7 cellular contexts compared by ENCODE assay signal in genomic region chr14:105086833-105087307, GRCh38. TPM values are rescaled to one million over a fixed set of nuclear protein-coding genes. Genes with fewer than 3 reads are reported as not detected.
DNase-seq lines count a peak whose midpoint lies in the region; ATAC-seq and TF ChIP-seq lines count a peak whose summit lies in the region.

No MANE protein-coding gene starts in this region.

- H3K36me3 ChIP-seq in WERI-Rb-1 (no peaks in the 10 kb centered on the region), mammary epithelial cell (ENCODE audit: insufficient read depth, low read length) (no peaks in the 10 kb centered on the region), kidney epithelial cell (ENCODE audit: control insufficient read depth, insufficient read depth, low read length) (no peaks in the 10 kb centered on the region)

- no peaks in the 10 kb centered on the region for H3K9me3 ChIP-seq in WERI-Rb-1 (ENCODE audit: severe bottlenecking)
- H3K9me3 ChIP-seq in mammary epithelial cell (replicated peaks; ENCODE audit: insufficient read depth, low read length), result no peaks in the 10 kb centered on the region

- BruUV-seq in mammary epithelial cell (replicated peaks; lab: Mats Ljungman, UMichigan), result no TSS peak

- no peaks in the 10 kb centered on the region for H3K79me2 ChIP-seq in mammary epithelial cell (ENCODE audit: insufficient read depth, low read length)

- intact Hi-C loops in mammary epithelial cell (cut with micrococcal nuclease), result loop anchor here (1.0 to 5.0 kb wide), 2 partner anchors 65 to 111 kb away; partner anchors contain the start of gene CDCA4

- in situ Hi-C loops in mammary epithelial cell (cut with MboI; ENCODE audit: low sequenced_read_pairs in 2 of 2), result loop anchor here in 1 of 2 donors (25.0 kb wide), 1 partner anchor 200 kb away; no protein-coding TSS in a partner anchor

- H3K4me1 ChIP-seq in mammary epithelial cell (ENCODE audit: insufficient read depth, low read length), result peaks cover 44% of the 10 kb centered on the region

- peak overlapping the region; percentile 94 for H3K4me2 ChIP-seq in mammary epithelial cell (ENCODE audit: insufficient read depth, low read depth, low read length)

- H2AFZ ChIP-seq in mammary epithelial cell (ENCODE audit: low read depth, low read length), result peak overlapping the region; percentile 73

- DNase-seq in NCI-H1694 (lab: John Stamatoyannopoulos, UW) (peak; percentile 69), WERI-Rb-1 (peak; percentile 85), mammary epithelial cell (peak; percentile 76), kidney epithelial cell (ENCODE audit: low read depth) (no peak)
- DNase-seq in stimulated activated CD4-positive, alpha-beta T cell treated with anti-CD3 and anti-CD28 coated beads, Interleukin-2, amount 100 ng/mL, for 24 hours, result peak; percentile 84 to 90

- H3K4me3 ChIP-seq in WERI-Rb-1 (ENCODE audit: low read depth, low read length) (no peak overlapping the region), mammary epithelial cell (replicated peaks in 1 of 3; ENCODE audit: insufficient read depth in 1 of 3, low read depth in 2 of 3, low read length in 3 of 3) (peak overlapping the region; percentile 42 to 51 (median 50)), kidney epithelial cell (ENCODE audit: low read depth, low read length) (peak overlapping the region; percentile 53)

- WGBS in mammary epithelial cell (ENCODE audit: low coverage, missing lambda C conversion rate), result 2% methylated on average over 27 of the region's 45 CpGs

- peak overlapping the region; percentile 47 for H3K9ac ChIP-seq in mammary epithelial cell (ENCODE audit: insufficient read depth, low read length)

- dilution Hi-C loops in mammary epithelial cell (cut with HindIII; ENCODE audit: low sequenced_read_pairs), result no loop called here

- no peaks in the 10 kb centered on the region for H4K20me1 ChIP-seq in mammary epithelial cell (ENCODE audit: insufficient read depth, low read length)

- TF ChIP-seq CTCF in GM12874 (IDR thresholded peaks at IDR 0.05; ENCODE audit: insufficient read depth, low read depth, low read length), result peak; percentile 93
- TF ChIP-seq CTCF in WERI-Rb-1 (IDR thresholded peaks at IDR 0.05; ENCODE audit: low read depth, low read length), result peak; percentile 87
- peak; percentile 62 to 76 for TF ChIP-seq CTCF in mammary epithelial cell (conservative IDR thresholded peaks at IDR 0.05 in 1 of 2, IDR thresholded peaks at IDR 0.05 in 1 of 2; ENCODE audit: extremely low read depth in 1 of 2, insufficient read depth in 1 of 2, low read depth in 1 of 2, low read length in 2 of 2)
- peak; percentile 42 for TF ChIP-seq CTCF in kidney epithelial cell (IDR thresholded peaks at IDR 0.05; ENCODE audit: insufficient read depth, low read length, poor library complexity, severe bottlenecking)

- no peak overlapping the region for H3K27ac ChIP-seq in WERI-Rb-1
- peak overlapping the region; percentile 54 for H3K27ac ChIP-seq in mammary epithelial cell (ENCODE audit: insufficient read depth, low read depth, low read length)

- H3K27me3 ChIP-seq in WERI-Rb-1 (ENCODE audit: insufficient read depth, low read depth, severe bottlenecking), result no peaks in the 10 kb centered on the region
- H3K27me3 ChIP-seq in mammary epithelial cell (ENCODE audit: insufficient read depth, low read length), result no peaks in the 10 kb centered on the region
- no peaks in the 10 kb centered on the region for H3K27me3 ChIP-seq in kidney epithelial cell (ENCODE audit: control insufficient read depth, insufficient read depth, low read length)

- CTCF ChIA-PET in mammary epithelial cell (lab: Charles Lee; ENCODE audit: low non-redundant PET), result interaction anchor here (1.1 kb wide), 2 partner anchors 79 to 394 kb away, joined by 5 read pairs; no protein-coding TSS in a partner anchor

- ATAC-seq in HG02571 (IDR thresholded peaks at IDR 0.05; ENCODE audit: unreplicated experiment), result peak; percentile 55

RNA-seq across cellular contexts. Expression of gene GPR132, which starts 21.6 kb away (rescaled TPM):
- total RNA-seq in mammary epithelial cell, result under 1 TPM in 1 of 2 donors, not detected in 1; 0.24 TPM
- polyA plus RNA-seq in mammary epithelial cell, result not detected
- not detected for polyA minus RNA-seq in mammary epithelial cell
- total RNA-seq in kidney epithelial cell, result 1.7 and 1.9 TPM in 2 replicates

Comparison
In these comparisons a context has a peak if more than half of its experiments do, and no peak if none do; other contexts are left out.
1. CTCF ChIP-seq: peak in every context shown above with its lines; median percentile 93 in GM12874; 87 in WERI-Rb-1; 69 in mammary epithelial cell; 42 in kidney epithelial cell.